20 cellular contexts compared by ENCODE assay signal in genomic region chr9:2119490-2120046, GRCh38.
"Had no signal": no experiment of that assay in that cellular context is flagged by ENCODE, and none has a peak within 500 bp of the region (broad histone marks: within the 10 kb centered on the region; RNA-seq: fewer than 3 reads in every experiment).

No MANE protein-coding gene starts in this region.

- H3K27me3 ChIP-seq: foreskin keratinocyte, sigmoid colon, spleen, thyroid gland had no signal

- ATAC-seq: activated CD8-positive, alpha-beta T cell treated with anti-CD3 and anti-CD28 coated beads, Interleukin-2, amount 10 ng/mL, durations not matched to agents 7 days and 5 days; activated naive CD4-positive, alpha-beta T cell treated with anti-CD3 and anti-CD28 coated beads, Interleukin-2, amount 50 U/mL, for 72 hours; foreskin keratinocyte; left lobe of liver had no signal

- H3K9me2 ChIP-seq: SK-N-SH had no signal

- H3K4me2 ChIP-seq: SK-N-SH had no signal

- H3K9me3 ChIP-seq: sigmoid colon, SK-N-SH, spleen, thyroid gland had no signal

- H3K27ac Mint-ChIP-seq: activated CD8-positive, alpha-beta T cell treated with anti-CD3 and anti-CD28 coated beads, Interleukin-2, amount 10 ng/mL, durations not matched to agents 7 days and 5 days; activated naive CD4-positive, alpha-beta T cell treated with anti-CD3 and anti-CD28 coated beads, Interleukin-2, amount 50 U/mL, for 72 hours; activated T-helper 1 cell treated with anti-CD3 and anti-CD28 coated beads, Interleukin-12 subunit alpha, Interleukin-12 subunit beta, Interleukin-2, Interleukin-4 antibody, amounts not matched to agents 30 ng/mL and 10 ng/mL and 1 ng/mL, durations not matched to agents 14 hours and 24 hours and 36 hours; nephron progenitor cell; T-helper 2 cell treated with Interferon-gamma antibody and Interleukin-4, amounts not matched to agents 5 μg/mL and 100 μg/mL, for 36 hours had no signal

- H3K27ac ChIP-seq: foreskin keratinocyte, sigmoid colon, spleen, thyroid gland, VCaP had no signal

- H3K4me3 ChIP-seq: sigmoid colon, spleen, thyroid gland had no signal

- DNase-seq: activated CD4-positive, alpha-beta T cell treated with anti-CD3 and anti-CD28 coated beads, Interleukin-2, amount 50 U/mL, for 1 hour; activated CD4-positive, CD25-positive, alpha-beta regulatory T cell treated with anti-CD3 and anti-CD28 coated beads, Interleukin-2, amount 50 U/mL, for 72 hours; activated CD8-positive, alpha-beta T cell treated with anti-CD3 and anti-CD28 coated beads, Interleukin-2, amount 10 ng/mL, durations not matched to agents 7 days and 5 days; activated gamma-delta T cell treated with Interleukin-2 at 50 U/mL for 16 hours; effector CD4-positive, alpha-beta T cell; foreskin keratinocyte; kidney; midbrain; nephron progenitor cell; sigmoid colon; SK-N-SH; spleen; stimulated activated CD4-positive, alpha-beta T cell treated with anti-CD3 and anti-CD28 coated beads, Interleukin-4, amount 100 ng/mL, for 24 hours; stimulated activated naive CD4-positive, alpha-beta T cell treated with Interleukin-2 at 50 U/mL for 16 hours; thyroid gland had no signal

- H3K9ac ChIP-seq: SK-N-SH had no signal

- H3K4me3 Mint-ChIP-seq: activated CD8-positive, alpha-beta T cell treated with anti-CD3 and anti-CD28 coated beads, Interleukin-2, amount 10 ng/mL, durations not matched to agents 7 days and 5 days; activated T-helper 1 cell treated with anti-CD3 and anti-CD28 coated beads, Interleukin-12 subunit alpha, Interleukin-12 subunit beta, Interleukin-2, Interleukin-4 antibody, amounts not matched to agents 30 ng/mL and 10 ng/mL and 1 ng/mL, durations not matched to agents 14 hours and 24 hours and 36 hours; nephron progenitor cell; T-helper 2 cell treated with Interferon-gamma antibody and Interleukin-4, amounts not matched to agents 5 μg/mL and 100 μg/mL, for 36 hours had no signal

- H3K9me3 Mint-ChIP-seq: activated naive CD4-positive, alpha-beta T cell treated with anti-CD3 and anti-CD28 coated beads, Interleukin-2, amount 50 U/mL, for 72 hours; activated T-helper 1 cell treated with anti-CD3 and anti-CD28 coated beads, Interleukin-12 subunit alpha, Interleukin-12 subunit beta, Interleukin-2, Interleukin-4 antibody, amounts not matched to agents 30 ng/mL and 10 ng/mL and 1 ng/mL, durations not matched to agents 14 hours and 24 hours and 36 hours; nephron progenitor cell; T-helper 2 cell treated with Interferon-gamma antibody and Interleukin-4, amounts not matched to agents 5 μg/mL and 100 μg/mL, for 36 hours had no signal
